In genomic region chr17:76260220-76260619, GRCh38 we compare ENCODE assay signal across 20 cellular contexts. TPM values are rescaled to one million over a fixed set of nuclear protein-coding genes. Genes with fewer than 3 reads are reported as not detected.
A peak's percentile ranks its signal among the peaks of the same experiment; 100 is the strongest.
DNase-seq lines count a peak whose midpoint lies in the region; ATAC-seq, FAIRE-seq and TF ChIP-seq lines count a peak whose summit lies in the region.
"Had no signal": no experiment of that assay in that cellular context is flagged by ENCODE, and none has a peak within 500 bp of the region (broad histone marks: within the 10 kb centered on the region; RNA-seq: fewer than 3 reads in every experiment).

No MANE protein-coding gene starts in this region.

- H3K4me3 ChIP-seq in GM12878 (no peak overlapping the region), upper lobe of left lung (no peak overlapping the region)
- H3K4me3 ChIP-seq: lung, thoracic aorta had no signal

- TF ChIP-seq CTCF in GM12878 (IDR thresholded peaks at IDR 0.05 in 2 of 3, conservative IDR thresholded peaks at IDR 0.05 in 1 of 3; ENCODE audit: control insufficient read depth in 2 of 3, extremely low read depth in 1 of 3, insufficient read depth in 1 of 3, low read depth in 3 of 3, low read length in 3 of 3) (no peak), upper lobe of left lung (IDR thresholded peaks at IDR 0.05) (no peak)

- H3K36me3 Mint-ChIP-seq in activated naive CD8-positive, alpha-beta T cell: peaks cover 3% of the 10 kb centered on the region
- peaks cover 3% of the 10 kb centered on the region for H3K36me3 Mint-ChIP-seq in activated naive CD8-positive, alpha-beta T cell treated with anti-CD3 and anti-CD28 coated beads, Interleukin-2, amount 50 U/mL, for 24 hours (ENCODE audit: low read depth)
- H3K36me3 Mint-ChIP-seq in naive B cell: no peaks in the 10 kb centered on the region
- H3K36me3 Mint-ChIP-seq: T-cell had no signal

- peaks cover 52% of the 10 kb centered on the region for H3K4me1 Mint-ChIP-seq in activated naive CD8-positive, alpha-beta T cell (ENCODE audit: low read depth)
- peaks cover 55% of the 10 kb centered on the region for H3K4me1 Mint-ChIP-seq in activated naive CD8-positive, alpha-beta T cell treated with anti-CD3 and anti-CD28 coated beads, Interleukin-2, amount 50 U/mL, for 24 hours
- peaks cover 37 to 66% (median 44%) of the 10 kb centered on the region in 3 donors for H3K4me1 Mint-ChIP-seq in naive B cell

- SMC1A ChIA-PET in GM12878 (lab: Charles Lee; ENCODE audit: uncharacterized antibody, unreplicated experiment): interaction anchor here (0.9 to 8.3 kb wide), 10 partner anchors 9 to 114 kb away, joined by 3 to 226 read pairs (median 8); no protein-coding TSS in a partner anchor

- H3K27me3 ChIP-seq in GM12878 (replicated peaks in 1 of 2; ENCODE audit: control insufficient read depth in 2 of 2, insufficient read depth in 2 of 2, low read length in 1 of 2) (no peaks in the 10 kb centered on the region), upper lobe of left lung (no peaks in the 10 kb centered on the region)
- H3K27me3 ChIP-seq: BE2C had no signal

- H4K20me1 ChIP-seq in GM12878 (ENCODE audit: control insufficient read depth, insufficient read depth): no peaks in the 10 kb centered on the region

- H3K4me3 Mint-ChIP-seq in activated naive CD8-positive, alpha-beta T cell: no peak overlapping the region
- H3K4me3 Mint-ChIP-seq in activated naive CD8-positive, alpha-beta T cell treated with anti-CD3 and anti-CD28 coated beads, Interleukin-2, amount 50 U/mL, for 24 hours: no peak overlapping the region
- peak overlapping the region in 4 of 8 donors; percentile 16 to 37 (median 24) for H3K4me3 Mint-ChIP-seq in naive B cell
- H3K4me3 Mint-ChIP-seq: activated CD4-positive, alpha-beta memory T cell treated with anti-CD3 and anti-CD28 coated beads for 36 hours; nephron progenitor cell; T-cell had no signal

- H3K27me3 Mint-ChIP-seq in activated naive CD8-positive, alpha-beta T cell: no peaks in the 10 kb centered on the region
- no peaks in the 10 kb centered on the region for H3K27me3 Mint-ChIP-seq in activated naive CD8-positive, alpha-beta T cell treated with anti-CD3 and anti-CD28 coated beads, Interleukin-2, amount 50 U/mL, for 24 hours
- H3K27me3 Mint-ChIP-seq in naive B cell: no peaks in the 10 kb centered on the region
- H3K27me3 Mint-ChIP-seq: activated CD4-positive, alpha-beta memory T cell treated with anti-CD3 and anti-CD28 coated beads for 36 hours; T-cell had no signal

- H2AFZ ChIP-seq in GM12878 (ENCODE audit: control insufficient read depth, low read depth, low read length): peak overlapping the region; percentile 48; the same call in 1 of the 2 replicates

- H3K9me3 Mint-ChIP-seq in activated naive CD8-positive, alpha-beta T cell (ENCODE audit: low read depth): peaks cover 3% of the 10 kb centered on the region
- peaks cover 4% of the 10 kb centered on the region for H3K9me3 Mint-ChIP-seq in activated naive CD8-positive, alpha-beta T cell treated with anti-CD3 and anti-CD28 coated beads, Interleukin-2, amount 50 U/mL, for 24 hours
- H3K9me3 Mint-ChIP-seq in naive B cell: no peaks in the 10 kb centered on the region

- TF ChIP-seq RAD21 in GM12878 (IDR thresholded peaks at IDR 0.05; ENCODE audit: insufficient read depth, low read depth, low read length): no peak

- H3K36me3 ChIP-seq in GM12878 (ENCODE audit: control insufficient read depth in 2 of 2, insufficient read depth in 2 of 2, low read length in 1 of 2) (no peaks in the 10 kb centered on the region), upper lobe of left lung (no peaks in the 10 kb centered on the region)
- H3K36me3 ChIP-seq: BE2C, thoracic aorta had no signal

- RAD21 ChIA-PET in GM12878 (lab: Charles Lee; ENCODE audit: unreplicated experiment): interaction anchor here (0.9 to 18.5 kb wide), 9 partner anchors 9 to 137 kb away, joined by 3 to 419 read pairs (median 6); no protein-coding TSS in a partner anchor

- WGBS in GM12878 (ENCODE audit: insufficient coverage, insufficient replicate concordance, low lambda C conversion rate, missing lambda C conversion rate): 12% methylated on average over 7 of the region's 7 CpGs
- WGBS in upper lobe of left lung, 2 donors: 91 to 95% methylated on average over 7 of the region's 7 CpGs

- H3K4me2 ChIP-seq in GM12878 (ENCODE audit: control insufficient read depth, insufficient read depth): peak overlapping the region; percentile 49; the same call in 1 of the 2 replicates

- H3K4me1 ChIP-seq in GM12878 (ENCODE audit: control insufficient read depth, insufficient read depth, low read length): peaks cover 40% of the 10 kb centered on the region
- peaks cover 33 to 48% (median 43%) of the 10 kb centered on the region in 4 donors for H3K4me1 ChIP-seq in upper lobe of left lung
- H3K4me1 ChIP-seq: BE2C had no signal

- peak overlapping the region; percentile 26; the same call in 1 of the 2 replicates for H3K9ac ChIP-seq in GM12878 (ENCODE audit: control insufficient read depth, insufficient read depth, low read length)

- TF ChIP-seq EP300 in GM12878 (IDR thresholded peaks at IDR 0.05; ENCODE audit: borderline replicate concordance in 1 of 2, control insufficient read depth in 1 of 2, low read depth in 2 of 2, low read length in 2 of 2) (no peak), upper lobe of left lung (IDR thresholded peaks at IDR 0.05) (no peak)

- H3K27ac Mint-ChIP-seq in activated naive CD8-positive, alpha-beta T cell: peak overlapping the region; percentile 28
- H3K27ac Mint-ChIP-seq in activated naive CD8-positive, alpha-beta T cell treated with anti-CD3 and anti-CD28 coated beads, Interleukin-2, amount 50 U/mL, for 24 hours: no peak overlapping the region
- peak overlapping the region in 4 of 6 donors; percentile 5 to 72 (median 37) for H3K27ac Mint-ChIP-seq in naive B cell
- H3K27ac Mint-ChIP-seq: activated CD4-positive, alpha-beta memory T cell treated with anti-CD3 and anti-CD28 coated beads for 36 hours; nephron progenitor cell had no signal

- TF ChIP-seq POLR2A in GM12878 (IDR thresholded peaks at IDR 0.05; ENCODE audit: low read depth, low read length): no peak
- TF ChIP-seq POLR2A in upper lobe of left lung (IDR thresholded peaks at IDR 0.05): no peak

- ATAC-seq in activated naive CD8-positive, alpha-beta T cell treated with anti-CD3 and anti-CD28 coated beads, Interleukin-2, amount 50 U/mL, for 24 hours: no peak
- ATAC-seq in GM12878 (peak; percentile 6; the same call in 2 of the 3 replicates), naive B cell (ENCODE audit: low read depth in 2 of 2) (no peak), upper lobe of left lung (ENCODE audit: low FRiP score in 2 of 2) (no peak), GM21825 (IDR thresholded peaks at IDR 0.05; ENCODE audit: unreplicated experiment) (no peak)
- ATAC-seq: T-cell had no signal

- DNase-seq in activated naive CD8-positive, alpha-beta T cell treated with anti-CD3 and anti-CD28 coated beads, Interleukin-2, amount 50 U/mL, for 24 hours: no peak
- DNase-seq in GM12878 (ENCODE audit: low read depth, low spot score): no peak
- DNase-seq in naive B cell: no peak
- no peak for DNase-seq in upper lobe of left lung
- no peak for DNase-seq in T-helper 1 cell
- DNase-seq in DMS53 (lab: John Stamatoyannopoulos, UW): no peak
- DNase-seq: activated CD4-positive, alpha-beta memory T cell treated with anti-CD3 and anti-CD28 coated beads for 36 hours; activated naive CD4-positive, alpha-beta T cell; activated T-cell treated with anti-CD3 and anti-CD28 coated beads for 4 hours; BE2C; HCEC 1CT; NCI-H1105 treated with DMSO at 0.1 percent for 48 hours; NCI-H526 treated with DMSO at 0.1 percent for 48 hours; nephron progenitor cell; SHP77 treated with DMSO at 0.1 percent for 48 hours; T-cell had no signal

- POLR2A ChIA-PET in GM12878 (lab: Charles Lee): interaction anchor here (1.6 to 17.9 kb wide), 4 partner anchors 12 to 75 kb away, joined by 3 to 427 read pairs (median 212); partner anchors contain the start of gene RNF157

- BruUV-seq in GM12878 (replicated peaks; lab: Mats Ljungman, UMichigan): no TSS peak

- FAIRE-seq in GM12878 (lab: Jason Lieb, UNC): no peak

- no peaks in the 10 kb centered on the region for H3K9me3 ChIP-seq in GM12878 (replicated peaks; ENCODE audit: control insufficient read depth, insufficient read depth, low read length)
- no peaks in the 10 kb centered on the region for H3K9me3 ChIP-seq in upper lobe of left lung
- H3K9me3 ChIP-seq: BE2C, thoracic aorta had no signal

- H3K27ac ChIP-seq in GM12878 (ENCODE audit: control insufficient read depth, insufficient read depth): 0 out of 2 replicates have a peak overlapping the region, but pooled peaks have one; percentile 39
- peak overlapping the region; percentile 22 to 52 (median 40) for H3K27ac ChIP-seq in upper lobe of left lung
- H3K27ac ChIP-seq: thoracic aorta had no signal

- intact Hi-C loops in GM12878 (cut with micrococcal nuclease; ENCODE audit: unreplicated experiment): loop anchor here (10.0 kb wide), 1 partner anchor 475 kb away; the partner anchor contains the start of gene UNK

- CTCF ChIA-PET in GM12878 (lab: Yijun Ruan, JAX): interaction anchor here (0.9 to 7.9 kb wide), 8 partner anchors 9 to 110 kb away, joined by 3 to 82 read pairs (median 9); no protein-coding TSS in a partner anchor

- peaks cover 1% of the 10 kb centered on the region; the same call in 1 of the 2 replicates for H3K79me2 ChIP-seq in GM12878 (ENCODE audit: control insufficient read depth, insufficient read depth, low read length)

- in situ Hi-C loops in GM12878 (cut with MboI): loop anchor here (5.0 to 25.0 kb wide), 4 partner anchors 73 to 1902 kb away; partner anchors contain the start of genes SYNGR2 and UNK

RNA-seq across cellular contexts. Expression of gene UBALD2, which starts 4.9 kb away (rescaled TPM):
- 10.7 and 18.0 TPM in 2 replicates for total RNA-seq in GM12878 (2013; cell fraction: nucleolus; rRNA removed)
- total RNA-seq in GM12878 (2014; rRNA removed) (54.7 and 63.4 TPM in 2 replicates), GM12878 (2014; rRNA removed; fragmentation: Illumina TruSeq; extraction: Trizol) (12.3 and 17.1 TPM in 2 replicates), GM12878 (2021) (130 and 132 TPM in 2 replicates), upper lobe of left lung (10 to 100 TPM in 5 of 6 donors, 1 to 10 TPM in 1; 8.4 to 74.9 (median 26.8) TPM)
- 44.7 TPM for polyA plus RNA-seq in GM12878 (2011; ENCODE audit: low read depth)
- polyA plus RNA-seq in GM12878 (2011; rRNA removed) (50.3 and 165 TPM in 2 replicates), GM12878 (2014; fragmentation: Illumina TruSeq; extraction: Trizol) (12.1 and 24.0 TPM in 2 replicates), GM12878 (2014; fragmentation: Nextera tagmentation; extraction: Ambion mirVana) (10 to 100 TPM in 1 of 2 experiments, 1 to 10 TPM in 1; 4.4 to 16.4 TPM), GM12878 (2014; rRNA removed) (66.4 and 81.1 TPM in 2 replicates), GM12878 (2016; fragmentation: Nextera tagmentation; extraction: Ambion mirVana) (1 to 10 TPM; 2.8 TPM), naive B cell (ENCODE audit: low read depth in 6 of 6) (1 to 10 TPM; 2.5 to 6.2 (median 4.6) TPM)
- polyA plus RNA-seq in GM12878 (2011; cell fraction: cytosol; rRNA removed): 54.9 and 77.4 TPM in 2 replicates
- 56.6 and 64.5 TPM in 2 replicates for polyA plus RNA-seq in GM12878 (2011; cell fraction: nucleus; rRNA removed)
- 98.6 and 132 TPM in 2 replicates for polyA plus RNA-seq in GM12878 (2012)
- polyA minus RNA-seq in GM12878 (2011; rRNA and poly(A)+ RNA removed): 24.4 and 40.4 TPM in 2 replicates
- polyA minus RNA-seq in GM12878 (2011; cell fraction: cytosol; rRNA and poly(A)+ RNA removed): 55.5 and 60.7 TPM in 2 replicates
- 18.3 and 30.3 TPM in 2 replicates for polyA minus RNA-seq in GM12878 (2011; cell fraction: nucleus; rRNA and poly(A)+ RNA removed)

RNA-seq across cellular contexts. Expression of gene RNF157, which starts 19.9 kb away (rescaled TPM):
- 1.4 and 2.8 TPM in 2 replicates for total RNA-seq in GM12878 (2013; cell fraction: nucleolus; rRNA removed)
- total RNA-seq in GM12878 (2014; rRNA removed) (9.7 and 10.4 TPM in 2 replicates), GM12878 (2014; rRNA removed; fragmentation: Illumina TruSeq; extraction: Trizol) (10.4 and 11.8 TPM in 2 replicates), GM12878 (2021) (14.8 and 17.9 TPM in 2 replicates), upper lobe of left lung (10 to 100 TPM in 1 of 6 donors, 1 to 10 TPM in 5; 1.1 to 14.7 (median 2.5) TPM)
- polyA plus RNA-seq in GM12878 (2011; ENCODE audit: low read depth): 5.8 TPM
- polyA plus RNA-seq in GM12878 (2011; rRNA removed) (6.0 and 7.3 TPM in 2 replicates), GM12878 (2014; fragmentation: Illumina TruSeq; extraction: Trizol) (14.1 and 15.9 TPM in 2 replicates), GM12878 (2014; fragmentation: Nextera tagmentation; extraction: Ambion mirVana) (1 to 10 TPM; 5.2 to 9.5 TPM), GM12878 (2014; rRNA removed) (12.1 and 12.3 TPM in 2 replicates), GM12878 (2016; fragmentation: Nextera tagmentation; extraction: Ambion mirVana) (1 to 10 TPM; 1.4 to 3.4 TPM), naive B cell (ENCODE audit: low read depth in 6 of 6) (under 1 TPM in 5 of 6 donors, not detected in 1; 0.09 to 0.71 (median 0.22) TPM)
- polyA plus RNA-seq in GM12878 (2011; cell fraction: cytosol; rRNA removed): 7.3 and 8.6 TPM in 2 replicates
- 3.7 and 4.7 TPM in 2 replicates for polyA plus RNA-seq in GM12878 (2011; cell fraction: nucleus; rRNA removed)
- 6.4 and 8.4 TPM in 2 replicates for polyA plus RNA-seq in GM12878 (2012)
- 6.6 and 10.4 TPM in 2 replicates for polyA minus RNA-seq in GM12878 (2011; rRNA and poly(A)+ RNA removed)
- polyA minus RNA-seq in GM12878 (2011; cell fraction: cytosol; rRNA and poly(A)+ RNA removed): 3.1 and 4.8 TPM in 2 replicates
- polyA minus RNA-seq in GM12878 (2011; cell fraction: nucleus; rRNA and poly(A)+ RNA removed): 2.5 and 6.2 TPM in 2 replicates

RNA-seq across cellular contexts. Expression of gene QRICH2, which starts 47.9 kb away (rescaled TPM):
- 1.3 and 1.8 TPM in 2 replicates for total RNA-seq in GM12878 (2013; cell fraction: nucleolus; rRNA removed)
- total RNA-seq in GM12878 (2014; rRNA removed) (0.23 and 0.27 TPM in 2 replicates), GM12878 (2014; rRNA removed; fragmentation: Illumina TruSeq; extraction: Trizol) (0.18 and 0.27 TPM in 2 replicates), GM12878 (2021) (0.35 and 0.72 TPM in 2 replicates), upper lobe of left lung (1 to 10 TPM; 1.7 to 9.4 (median 2.8) TPM)
- 0.17 TPM for polyA plus RNA-seq in GM12878 (2011; ENCODE audit: low read depth)
- polyA plus RNA-seq in GM12878 (2011; rRNA removed) (0.07 and 0.15 TPM in 2 replicates), GM12878 (2014; fragmentation: Illumina TruSeq; extraction: Trizol) (0.12 TPM in 1 of 2 replicates, not detected in the other), GM12878 (2014; fragmentation: Nextera tagmentation; extraction: Ambion mirVana) (under 1 TPM; 0.04 to 0.05 TPM), GM12878 (2014; rRNA removed) (0.44 and 0.58 TPM in 2 replicates), GM12878 (2016; fragmentation: Nextera tagmentation; extraction: Ambion mirVana) (under 1 TPM; 0.51 to 0.54 TPM), naive B cell (ENCODE audit: low read depth in 6 of 6) (under 1 TPM in 2 of 6 donors, not detected in 4; 0.20 to 0.38 TPM)
- 0.22 and 0.28 TPM in 2 replicates for polyA plus RNA-seq in GM12878 (2011; cell fraction: cytosol; rRNA removed)
- polyA plus RNA-seq in GM12878 (2011; cell fraction: nucleus; rRNA removed): 0.73 and 0.76 TPM in 2 replicates
- 0.27 and 0.32 TPM in 2 replicates for polyA plus RNA-seq in GM12878 (2012)
- polyA minus RNA-seq in GM12878 (2011; rRNA and poly(A)+ RNA removed): 1.4 and 1.8 TPM in 2 replicates
- polyA minus RNA-seq in GM12878 (2011; cell fraction: cytosol; rRNA and poly(A)+ RNA removed): 0.31 TPM in 1 of 2 replicates, not detected in the other
- 0.36 and 1.1 TPM in 2 replicates for polyA minus RNA-seq in GM12878 (2011; cell fraction: nucleus; rRNA and poly(A)+ RNA removed)
